ENCODE assay signal across 9 cellular contexts in the genomic region with DNA sequence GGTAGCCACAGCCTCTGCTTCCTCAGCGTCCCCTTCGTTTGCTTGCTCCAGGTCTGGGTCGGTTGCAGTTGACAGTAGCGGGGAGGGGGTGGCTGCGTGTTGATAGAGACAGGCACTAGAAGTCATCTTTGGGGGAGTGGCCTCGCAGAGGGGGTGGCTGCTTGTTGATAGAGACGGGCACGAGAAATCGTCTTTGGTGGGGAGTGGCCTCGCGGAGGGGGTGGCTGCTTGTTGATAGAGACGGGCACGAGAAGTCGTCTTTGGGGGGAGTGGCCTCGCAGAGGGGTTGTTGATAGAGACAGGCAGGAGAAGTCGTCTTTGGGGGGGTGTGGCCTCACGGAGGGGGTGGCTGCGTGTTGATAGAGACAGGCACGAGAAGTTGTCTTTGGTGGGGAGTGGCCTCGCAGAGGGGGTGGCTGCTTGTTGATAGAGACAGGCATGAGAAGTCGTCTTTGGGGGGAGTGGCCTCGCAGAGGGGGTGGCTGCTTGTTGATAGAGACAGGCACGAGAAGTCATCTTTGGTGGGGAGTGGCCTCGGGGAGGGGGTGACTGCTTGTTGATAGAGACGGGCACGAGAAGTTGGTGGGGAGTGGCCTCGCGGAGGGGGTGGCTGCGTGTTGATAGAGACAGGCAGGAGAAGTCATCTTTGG.
DNase-seq lines count a peak whose midpoint lies in the region; ATAC-seq and TF ChIP-seq lines count a peak whose summit lies in the region.
"Had no signal": no experiment of that assay in that cellular context is flagged by ENCODE, and none has a peak within 500 bp of the region (broad histone marks: within the 10 kb centered on the region; RNA-seq: fewer than 3 reads in every experiment).

No MANE protein-coding gene starts in this region.

- WGBS in hepatocyte (ENCODE audit: low lambda C conversion rate, missing lambda C conversion rate): 12% methylated on average over 15 of the region's 29 CpGs
- WGBS in stomach, 5 donors: 8 to 17% (median 17%) methylated on average over 24 to 29 of the region's 29 CpGs

- TF ChIP-seq POLR2A in stomach (IDR thresholded peaks at IDR 0.05): no peak

- peak overlapping the region; percentile 32 for H3K4me3 ChIP-seq in hepatocyte
- H3K4me3 ChIP-seq in stomach: peak overlapping the region; percentile 26 to 31 (median 30)

- intact Hi-C loops in activated CD4-positive, alpha-beta memory T cell treated with anti-CD3 and anti-CD28 coated beads for 36 hours (cut with micrococcal nuclease): loop anchor here (10.0 kb wide), 1 partner anchor 86 kb away; no protein-coding TSS in a partner anchor
- intact Hi-C loops in stomach (cut with DNase I; ENCODE audit: low total_unique reads): no loop called here

- peak; percentile 44 for DNase-seq in activated CD4-positive, alpha-beta memory T cell treated with anti-CD3 and anti-CD28 coated beads for 36 hours
- DNase-seq in activated CD4-positive, alpha-beta memory T cell treated with anti-CD3 and anti-CD28 coated beads, Interleukin-2, amount 10 ng/mL, durations not matched to agents 7 days and 5 days: no peak
- DNase-seq in activated naive CD4-positive, alpha-beta T cell treated with anti-CD3 and anti-CD28 coated beads, Interleukin-2, amount 10 ng/mL, durations not matched to agents 7 days and 5 days: peak; percentile 41
- DNase-seq in hepatocyte (ENCODE audit: low spot score): peak; percentile 64
- no peak for DNase-seq in stomach

- H3K4me1 ChIP-seq in hepatocyte (ENCODE audit: insufficient read depth) (peaks cover 3% of the 10 kb centered on the region), stomach (peaks cover 0 to 23% (median 13%) of the 10 kb centered on the region in 4 donors)

- H2AFZ ChIP-seq in hepatocyte: peak overlapping the region; percentile 75

- H3K27ac ChIP-seq in hepatocyte (peak overlapping the region; percentile 28), stomach (no peak overlapping the region)
- H3K27ac ChIP-seq: C4-2B had no signal

- no peaks in the 10 kb centered on the region for H3K36me3 ChIP-seq in hepatocyte (replicated peaks; ENCODE audit: insufficient read depth, low read depth)
- H3K36me3 ChIP-seq in stomach: no peaks in the 10 kb centered on the region

- H4K20me1 ChIP-seq in hepatocyte (ENCODE audit: insufficient read depth, poor library complexity, severe bottlenecking): no peaks in the 10 kb centered on the region

- no peak overlapping the region for H3K27ac Mint-ChIP-seq in activated CD4-positive, alpha-beta memory T cell treated with anti-CD3 and anti-CD28 coated beads for 36 hours
- no peak overlapping the region for H3K27ac Mint-ChIP-seq in activated CD4-positive, alpha-beta memory T cell treated with anti-CD3 and anti-CD28 coated beads, Interleukin-2, amount 10 ng/mL, durations not matched to agents 7 days and 5 days
- H3K27ac Mint-ChIP-seq in activated naive CD4-positive, alpha-beta T cell treated with anti-CD3 and anti-CD28 coated beads, Interleukin-2, amount 10 ng/mL, durations not matched to agents 7 days and 5 days: no peak overlapping the region

- no peaks in the 10 kb centered on the region for H3K27me3 Mint-ChIP-seq in activated CD4-positive, alpha-beta memory T cell treated with anti-CD3 and anti-CD28 coated beads for 36 hours
- H3K27me3 Mint-ChIP-seq in activated CD4-positive, alpha-beta memory T cell treated with anti-CD3 and anti-CD28 coated beads, Interleukin-2, amount 10 ng/mL, durations not matched to agents 7 days and 5 days: no peaks in the 10 kb centered on the region
- H3K27me3 Mint-ChIP-seq in activated naive CD4-positive, alpha-beta T cell treated with anti-CD3 and anti-CD28 coated beads, Interleukin-2, amount 10 ng/mL, durations not matched to agents 7 days and 5 days: peaks cover 4% of the 10 kb centered on the region

- no peaks in the 10 kb centered on the region for H3K27me3 ChIP-seq in hepatocyte
- no peaks in the 10 kb centered on the region for H3K27me3 ChIP-seq in stomach

- ATAC-seq in HG02798 (IDR thresholded peaks at IDR 0.05; ENCODE audit: poor library complexity, unreplicated experiment): no peak
- ATAC-seq in HG03439 (IDR thresholded peaks at IDR 0.05; ENCODE audit: unreplicated experiment): no peak
- no peak for ATAC-seq in HG03571 (IDR thresholded peaks at IDR 0.05; ENCODE audit: unreplicated experiment)

- peaks cover 26% of the 10 kb centered on the region for H3K9me3 Mint-ChIP-seq in activated CD4-positive, alpha-beta memory T cell treated with anti-CD3 and anti-CD28 coated beads for 36 hours
- H3K9me3 Mint-ChIP-seq in activated CD4-positive, alpha-beta memory T cell treated with anti-CD3 and anti-CD28 coated beads, Interleukin-2, amount 10 ng/mL, durations not matched to agents 7 days and 5 days: peaks cover 40% of the 10 kb centered on the region
- peaks cover 17% of the 10 kb centered on the region for H3K9me3 Mint-ChIP-seq in activated naive CD4-positive, alpha-beta T cell treated with anti-CD3 and anti-CD28 coated beads, Interleukin-2, amount 10 ng/mL, durations not matched to agents 7 days and 5 days

- H3K36me3 Mint-ChIP-seq in activated CD4-positive, alpha-beta memory T cell treated with anti-CD3 and anti-CD28 coated beads for 36 hours: peaks cover 16% of the 10 kb centered on the region
- H3K36me3 Mint-ChIP-seq in activated CD4-positive, alpha-beta memory T cell treated with anti-CD3 and anti-CD28 coated beads, Interleukin-2, amount 10 ng/mL, durations not matched to agents 7 days and 5 days (ENCODE audit: low read depth): peaks cover 28% of the 10 kb centered on the region
- H3K36me3 Mint-ChIP-seq in activated naive CD4-positive, alpha-beta T cell treated with anti-CD3 and anti-CD28 coated beads, Interleukin-2, amount 10 ng/mL, durations not matched to agents 7 days and 5 days: peaks cover 12% of the 10 kb centered on the region

- TF ChIP-seq CTCF in hepatocyte (IDR thresholded peaks at IDR 0.05; ENCODE audit: poor library complexity): no peak
- no peak for TF ChIP-seq CTCF in stomach (IDR thresholded peaks at IDR 0.05)

- CTCF ChIA-PET in activated CD4-positive, alpha-beta memory T cell treated with anti-CD3 and anti-CD28 coated beads for 36 hours (lab: Charles Lee): no interaction called here
- CTCF ChIA-PET in activated CD4-positive, alpha-beta memory T cell treated with anti-CD3 and anti-CD28 coated beads, Interleukin-2, amount 10 ng/mL, durations not matched to agents 7 days and 5 days (lab: Charles Lee): no interaction called here
- CTCF ChIA-PET in activated naive CD4-positive, alpha-beta T cell treated with anti-CD3 and anti-CD28 coated beads, Interleukin-2, amount 10 ng/mL, durations not matched to agents 7 days and 5 days (lab: Charles Lee): no interaction called here

- no peaks in the 10 kb centered on the region for H3K9me2 ChIP-seq in hepatocyte (replicated peaks; ENCODE audit: insufficient read depth)

- no peaks in the 10 kb centered on the region for H3K79me2 ChIP-seq in hepatocyte

- TF ChIP-seq EP300 in stomach (IDR thresholded peaks at IDR 0.05): no peak

- H3K4me1 Mint-ChIP-seq in activated CD4-positive, alpha-beta memory T cell treated with anti-CD3 and anti-CD28 coated beads for 36 hours (ENCODE audit: low read depth): peaks cover 50% of the 10 kb centered on the region
- peaks cover 19% of the 10 kb centered on the region for H3K4me1 Mint-ChIP-seq in activated CD4-positive, alpha-beta memory T cell treated with anti-CD3 and anti-CD28 coated beads, Interleukin-2, amount 10 ng/mL, durations not matched to agents 7 days and 5 days
- H3K4me1 Mint-ChIP-seq in activated naive CD4-positive, alpha-beta T cell treated with anti-CD3 and anti-CD28 coated beads, Interleukin-2, amount 10 ng/mL, durations not matched to agents 7 days and 5 days: peaks cover 12% of the 10 kb centered on the region

- POLR2A ChIA-PET in activated CD4-positive, alpha-beta memory T cell treated with anti-CD3 and anti-CD28 coated beads for 36 hours (lab: Charles Lee): no interaction called here
- POLR2A ChIA-PET in activated CD4-positive, alpha-beta memory T cell treated with anti-CD3 and anti-CD28 coated beads, Interleukin-2, amount 10 ng/mL, durations not matched to agents 7 days and 5 days (lab: Charles Lee): no interaction called here

- H3K9me3 ChIP-seq in hepatocyte (ENCODE audit: low read depth): no peaks in the 10 kb centered on the region
- peaks cover 0 to 14% (median 9%) of the 10 kb centered on the region in 4 donors for H3K9me3 ChIP-seq in stomach

- H3K4me2 ChIP-seq in hepatocyte: peak overlapping the region; percentile 80

- H3K4me3 Mint-ChIP-seq in activated CD4-positive, alpha-beta memory T cell treated with anti-CD3 and anti-CD28 coated beads for 36 hours: peak overlapping the region; percentile 48
- no peak overlapping the region for H3K4me3 Mint-ChIP-seq in activated CD4-positive, alpha-beta memory T cell treated with anti-CD3 and anti-CD28 coated beads, Interleukin-2, amount 10 ng/mL, durations not matched to agents 7 days and 5 days
- H3K4me3 Mint-ChIP-seq in activated naive CD4-positive, alpha-beta T cell treated with anti-CD3 and anti-CD28 coated beads, Interleukin-2, amount 10 ng/mL, durations not matched to agents 7 days and 5 days: peak overlapping the region; percentile 42

Comparison
In these comparisons a context has a peak if more than half of its experiments do, and no peak if none do; other contexts are left out.
1. DNase-seq: peak in activated CD4-positive, alpha-beta memory T cell treated with anti-CD3 and anti-CD28 coated beads for 36 hours (single experiment), activated naive CD4-positive, alpha-beta T cell treated with anti-CD3 and anti-CD28 coated beads, Interleukin-2, amount 10 ng/mL, durations not matched to agents 7 days and 5 days (single experiment) and hepatocyte (single experiment); none in activated CD4-positive, alpha-beta memory T cell treated with anti-CD3 and anti-CD28 coated beads, Interleukin-2, amount 10 ng/mL, durations not matched to agents 7 days and 5 days (single experiment) and stomach (single experiment).